ENCODE assay signal across 14 cellular contexts in genomic region chr4:8101213-8101781, GRCh38. TPM values are rescaled to one million over a fixed set of nuclear protein-coding genes. Genes with fewer than 3 reads are reported as not detected.
DNase-seq lines count a peak whose midpoint lies in the region; ATAC-seq, FAIRE-seq and TF ChIP-seq lines count a peak whose summit lies in the region.
"Had no signal": no experiment of that assay in that cellular context is flagged by ENCODE, and none has a peak within 500 bp of the region (broad histone marks: within the 10 kb centered on the region; RNA-seq: fewer than 3 reads in every experiment).

No MANE protein-coding gene starts in this region.

- H3K4me3 Mint-ChIP-seq in activated naive CD4-positive, alpha-beta T cell treated with anti-CD3 and anti-CD28 coated beads for 36 hours: no peak overlapping the region

- intact Hi-C loops in pancreas (cut with DNase I): no loop called here
- intact Hi-C loops in activated naive CD4-positive, alpha-beta T cell treated with anti-CD3 and anti-CD28 coated beads for 36 hours (cut with micrococcal nuclease): no loop called here

- H3K9me3 ChIP-seq in pancreas: no peaks in the 10 kb centered on the region
- H3K9me3 ChIP-seq: SJSA1 had no signal

- no peak for FAIRE-seq in pancreas (lab: Jason Lieb, UNC)
- FAIRE-seq: G401.6 had no signal

- no peak for TF ChIP-seq CTCF in foreskin fibroblast (IDR thresholded peaks at IDR 0.05; ENCODE audit: low read depth, low read length)
- TF ChIP-seq CTCF in pancreas (IDR thresholded peaks at IDR 0.05): no peak

- H3K27me3 Mint-ChIP-seq in activated naive CD4-positive, alpha-beta T cell treated with anti-CD3 and anti-CD28 coated beads for 36 hours (ENCODE audit: low read depth): no peaks in the 10 kb centered on the region

- no peaks in the 10 kb centered on the region for H3K9me3 Mint-ChIP-seq in activated naive CD4-positive, alpha-beta T cell treated with anti-CD3 and anti-CD28 coated beads for 36 hours

- H3K36me3 ChIP-seq in pancreas: no peaks in the 10 kb centered on the region
- H3K36me3 ChIP-seq: SJSA1 had no signal

- WGBS in pancreas, 2 donors: 74 to 81% methylated on average over 18 of the region's 18 CpGs

- no peaks in the 10 kb centered on the region for H3K4me1 ChIP-seq in pancreas
- H3K4me1 ChIP-seq: SJSA1 had no signal

- H3K4me3 ChIP-seq in foreskin fibroblast (ENCODE audit: low read depth in 1 of 2, low read length in 2 of 2): no peak overlapping the region
- H3K4me3 ChIP-seq in pancreas: no peak overlapping the region
- H3K4me3 ChIP-seq: SJSA1 had no signal

- H3K36me3 Mint-ChIP-seq in activated naive CD4-positive, alpha-beta T cell treated with anti-CD3 and anti-CD28 coated beads for 36 hours (ENCODE audit: low read depth): peaks cover 3% of the 10 kb centered on the region

- H3K27me3 ChIP-seq in pancreas: no peaks in the 10 kb centered on the region

- H3K4me1 Mint-ChIP-seq in activated naive CD4-positive, alpha-beta T cell treated with anti-CD3 and anti-CD28 coated beads for 36 hours (ENCODE audit: low read depth): no peaks in the 10 kb centered on the region

- ATAC-seq in pancreas (peak in 3 of 4 donors; percentile 20 to 64 (median 26)), GM21786 (IDR thresholded peaks at IDR 0.05; ENCODE audit: unreplicated experiment) (no peak)
- ATAC-seq: activated CD4-positive, CD25-positive, alpha-beta regulatory T cell treated with anti-CD3 and anti-CD28 coated beads, Interleukin-2, amount 50 U/mL, for 24 hours had no signal

- DNase-seq in AG20443 (ENCODE audit: low spot score): peak; percentile 53
- peak; percentile 64 for DNase-seq in SK-MEL-5 (ENCODE audit: low read depth, low spot score)
- DNase-seq in foreskin fibroblast: peak; percentile 12 to 28
- peak in 1 of 6 donors; percentile 12 for DNase-seq in pancreas
- DNase-seq in OCI-M2 (lab: John Stamatoyannopoulos, UW; ENCODE audit: unreplicated experiment): no peak
- DNase-seq in activated naive CD4-positive, alpha-beta T cell treated with anti-CD3 and anti-CD28 coated beads for 36 hours: no peak
- DNase-seq in DMS53 treated with DMSO at 0.1 percent for 48 hours (lab: John Stamatoyannopoulos, UW; ENCODE audit: unreplicated experiment): no peak
- DNase-seq: H7, MM.1S, NCI-H524 had no signal

- H3K27ac Mint-ChIP-seq in activated naive CD4-positive, alpha-beta T cell treated with anti-CD3 and anti-CD28 coated beads for 36 hours: no peak overlapping the region

- in situ Hi-C loops in SK-MEL-5 (cut with HindIII; ENCODE audit: low pct_unique_long_range_greater_than_20kb, low sequenced_read_pairs): no loop called here

- no peak overlapping the region for H3K27ac ChIP-seq in pancreas
- H3K27ac ChIP-seq: SJSA1 had no signal

- CTCF ChIA-PET in activated naive CD4-positive, alpha-beta T cell treated with anti-CD3 and anti-CD28 coated beads for 36 hours (lab: Charles Lee): no interaction called here

RNA-seq across cellular contexts. Expression of gene ABLIM2, which starts 57.3 kb away (rescaled TPM):
- 0.29 and 0.51 TPM in 2 replicates for total RNA-seq in SK-MEL-5 (2014; rRNA removed; shearing (Covaris generic))
- 0.11 and 0.24 TPM in 2 replicates for polyA plus RNA-seq in SK-MEL-5 (2015; cell fraction: cytosol; rRNA removed)
- 0.27 TPM in 1 of 2 replicates, not detected in the other for polyA plus RNA-seq in SK-MEL-5 (2015; cell fraction: nucleus; rRNA removed)
- 1 to 10 TPM; 4.3 to 8.6 (median 6.0) TPM for total RNA-seq in pancreas
- 10 to 100 TPM in 1 of 2 donors, 1 to 10 TPM in 1; 6.1 to 13.1 TPM for polyA plus RNA-seq in pancreas
- under 1 TPM; 0.22 to 0.24 TPM for total RNA-seq in activated naive CD4-positive, alpha-beta T cell treated with anti-CD3 and anti-CD28 coated beads for 36 hours

Comparison
In these comparisons a context has a peak if more than half of its experiments do, and no peak if none do; other contexts are left out.
1. DNase-seq: peak in AG20443 (single experiment), SK-MEL-5 (single experiment) and foreskin fibroblast (2 of 2); none in OCI-M2 (single experiment), activated naive CD4-positive, alpha-beta T cell treated with anti-CD3 and anti-CD28 coated beads for 36 hours (single experiment) and DMS53 treated with DMSO at 0.1 percent for 48 hours (single experiment).